Comparison of ENCODE assay signal across 29 cellular contexts in genomic region chr12:94965982-94966381, GRCh38.
"Had no signal": no experiment of that assay in that cellular context is flagged by ENCODE, and none has a peak within 500 bp of the region (broad histone marks: within the 10 kb centered on the region; RNA-seq: fewer than 3 reads in every experiment).

No MANE protein-coding gene starts in this region.

- H3K27ac ChIP-seq: colonic mucosa, coronary artery, dorsolateral prefrontal cortex, epithelial cell of prostate, esophagus muscularis mucosa, esophagus squamous epithelium, foreskin keratinocyte, gastrocnemius medialis, gastroesophageal sphincter, hepatocyte had no signal

- H3K4me3 ChIP-seq: colonic mucosa, coronary artery, dorsolateral prefrontal cortex, esophagus muscularis mucosa, esophagus squamous epithelium, gastrocnemius medialis, gastroesophageal sphincter, heart left ventricle, heart right ventricle, hepatocyte had no signal

- H3K36me3 ChIP-seq: colonic mucosa had no signal

- DNase-seq: colonic mucosa; cortex of kidney; dermis blood vessel endothelial cell; dorsolateral prefrontal cortex; effector CD4-positive, alpha-beta T cell; effector CD8-positive, alpha-beta T cell; effector memory CD4-positive, alpha-beta T cell; effector memory CD8-positive, alpha-beta T cell; endodermal cell; erythroblast; esophagus squamous epithelium; foreskin fibroblast; foreskin keratinocyte; foreskin melanocyte; gastrocnemius medialis; glutamatergic neuron; head of caudate nucleus; heart left ventricle; heart right ventricle had no signal

- H2AFZ ChIP-seq: hepatocyte had no signal

- ATAC-seq: effector memory CD8-positive, alpha-beta T cell; esophagus mucosa; foreskin keratinocyte; gastrocnemius medialis; gastroesophageal sphincter; heart left ventricle; heart right ventricle had no signal

- H3K4me2 ChIP-seq: hepatocyte had no signal

- H3K9me3 ChIP-seq: colonic mucosa, esophagus muscularis mucosa, esophagus squamous epithelium, gastrocnemius medialis, gastroesophageal sphincter, heart left ventricle, heart right ventricle had no signal

- FAIRE-seq: colon, endometrium, endothelial cell of umbilical vein, frontal cortex had no signal

- H3K79me2 ChIP-seq: hepatocyte had no signal

- H3K4me1 ChIP-seq: colonic mucosa, esophagus muscularis mucosa, esophagus squamous epithelium, foreskin keratinocyte, gastrocnemius medialis, gastroesophageal sphincter had no signal

- H3K27me3 ChIP-seq: colonic mucosa, dorsolateral prefrontal cortex, esophagus muscularis mucosa, esophagus squamous epithelium, foreskin keratinocyte, gastrocnemius medialis, gastroesophageal sphincter, heart left ventricle, heart right ventricle, hepatocyte had no signal
